ENCODE assay signal across 8 cellular contexts in genomic region chr2:206556357-206556949, GRCh38.
A peak's percentile ranks its signal among the peaks of the same experiment; 100 is the strongest.
DNase-seq lines count a peak whose midpoint lies in the region; ATAC-seq and TF ChIP-seq lines count a peak whose summit lies in the region.

No MANE protein-coding gene starts in this region.

- H3K27me3 Mint-ChIP-seq in immature natural killer cell (ENCODE audit: low read depth in 3 of 3): peaks cover 0 to 2% (median 0%) of the 10 kb centered on the region in 3 donors

- TF ChIP-seq CTCF in GM12872 (IDR thresholded peaks at IDR 0.05; ENCODE audit: insufficient read depth, low read depth, low read length): peak; percentile 53; the same call in 1 of the 3 replicates
- TF ChIP-seq CTCF in Loucy (conservative IDR thresholded peaks at IDR 0.05; ENCODE audit: low read length): peak; percentile 71

- peak; percentile 5 for DNase-seq in AG08396 (ENCODE audit: low spot score)
- DNase-seq in SW480 (ENCODE audit: low spot score): peak; percentile 36
- peak; percentile 11 for DNase-seq in glomerular visceral epithelial cell (ENCODE audit: extremely low spot score)
- DNase-seq in immature natural killer cell: no peak
- no peak for DNase-seq in islet precursor cell

- H2AFZ ChIP-seq in Loucy (ENCODE audit: low read length): no peak overlapping the region; the same call in 1 of the 2 replicates

- no peaks in the 10 kb centered on the region for H3K4me1 Mint-ChIP-seq in immature natural killer cell

- no peaks in the 10 kb centered on the region for H3K36me3 Mint-ChIP-seq in immature natural killer cell

- H3K9ac ChIP-seq in Loucy (ENCODE audit: low read depth, low read length, poor library complexity, severe bottlenecking): no peak overlapping the region

- no peak overlapping the region for H3K4me2 ChIP-seq in Loucy (ENCODE audit: low read depth, low read length, poor library complexity, severe bottlenecking)

- no peaks in the 10 kb centered on the region for H3K9me2 ChIP-seq in Loucy (replicated peaks; ENCODE audit: low read depth, low read length)

- no peaks in the 10 kb centered on the region for H3K9me3 Mint-ChIP-seq in immature natural killer cell

- H3K4me1 ChIP-seq in Loucy (ENCODE audit: insufficient read depth, low read length, poor library complexity, severe bottlenecking): no peaks in the 10 kb centered on the region

- H3K27me3 ChIP-seq in Loucy (ENCODE audit: insufficient read depth, low read length, poor library complexity, severe bottlenecking): no peaks in the 10 kb centered on the region

- ATAC-seq in HG02678 (IDR thresholded peaks at IDR 0.05; ENCODE audit: unreplicated experiment): no peak

- no peak overlapping the region for H3K4me3 ChIP-seq in Loucy (ENCODE audit: low read length, poor library complexity, severe bottlenecking)

- H3F3A ChIP-seq in Loucy (ENCODE audit: low read depth): no peaks in the 10 kb centered on the region

- H3K4me3 Mint-ChIP-seq in immature natural killer cell: no peak overlapping the region

- no peaks in the 10 kb centered on the region for H3K9me3 ChIP-seq in Loucy (ENCODE audit: insufficient read depth, low read depth, low read length)

- H3K36me3 ChIP-seq in Loucy (ENCODE audit: insufficient read depth, low read length): no peaks in the 10 kb centered on the region

- H3K27ac Mint-ChIP-seq in immature natural killer cell: no peak overlapping the region

- no peaks in the 10 kb centered on the region for H4K20me1 ChIP-seq in Loucy (ENCODE audit: insufficient read depth, low read length, poor library complexity, severe bottlenecking)

- no peaks in the 10 kb centered on the region for H3K79me2 ChIP-seq in Loucy (ENCODE audit: insufficient read depth, low read length)

Comparison
In these comparisons a context has a peak if more than half of its experiments do, and no peak if none do; other contexts are left out.
1. DNase-seq: peak in AG08396 (single experiment), SW480 (single experiment) and glomerular visceral epithelial cell (single experiment); none in immature natural killer cell (0 of 3) and islet precursor cell (single experiment).